In genomic region chr6:34018961-34019606, GRCh38 we compare ENCODE assay signal across 17 cellular contexts.
DNase-seq lines count a peak whose midpoint lies in the region; ATAC-seq and TF ChIP-seq lines count a peak whose summit lies in the region.
"Had no signal": no experiment of that assay in that cellular context is flagged by ENCODE, and none has a peak within 500 bp of the region (broad histone marks: within the 10 kb centered on the region; RNA-seq: fewer than 3 reads in every experiment).

No MANE protein-coding gene starts in this region.

- H3K27ac ChIP-seq in neuronal stem cell (replicated peaks; ENCODE audit: low read length), result no peak overlapping the region
- H3K27ac ChIP-seq: BLaER1 had no signal

- H2BK12ac ChIP-seq in neuronal stem cell (ENCODE audit: low read length), result no peak overlapping the region

- no peak overlapping the region for H3K23ac ChIP-seq in neuronal stem cell (ENCODE audit: low read depth, low read length, poor library complexity)

- no peak overlapping the region for H3K4me3 ChIP-seq in neuronal stem cell (ENCODE audit: low read length in 2 of 2)
- H3K4me3 ChIP-seq: BLaER1, GM12878 had no signal

- peak overlapping the region; percentile 50 for H3K9ac ChIP-seq in neuronal stem cell (ENCODE audit: low read depth, low read length, poor library complexity)
- H3K9ac ChIP-seq: BLaER1 had no signal

- H3K27me3 Mint-ChIP-seq in chondrocyte (ENCODE audit: low read depth) (peaks cover 16% of the 10 kb centered on the region), T-helper 17 cell (peaks cover 19% of the 10 kb centered on the region)

- peaks cover 0 to 5% (median 0%) of the 10 kb centered on the region in 3 experiments for H3K27me3 ChIP-seq in neuronal stem cell (ENCODE audit: control insufficient read depth in 3 of 3, insufficient read depth in 3 of 3, low read depth in 1 of 3, low read length in 3 of 3)
- H3K27me3 ChIP-seq: BLaER1 had no signal

- peaks cover 0 to 9% of the 10 kb centered on the region in 2 donors for H3K9me3 ChIP-seq in neuronal stem cell (replicated peaks in 1 of 2; ENCODE audit: control insufficient read depth in 2 of 2, insufficient read depth in 1 of 2, low read depth in 1 of 2, low read length in 2 of 2)
- H3K9me3 ChIP-seq in T-helper 17 cell (ENCODE audit: control insufficient read depth, low read length, poor library complexity, severe bottlenecking), result no peaks in the 10 kb centered on the region

- no peaks in the 10 kb centered on the region for H3K4me1 Mint-ChIP-seq in chondrocyte (ENCODE audit: low read depth)
- peaks cover 2% of the 10 kb centered on the region for H3K4me1 Mint-ChIP-seq in T-helper 17 cell
- H3K4me1 Mint-ChIP-seq: CD14-positive monocyte; CD4-positive, alpha-beta memory T cell had no signal

- peaks cover 2 to 16% of the 10 kb centered on the region in 2 donors for H3K4me1 ChIP-seq in neuronal stem cell (ENCODE audit: control insufficient read depth in 2 of 2, insufficient read depth in 1 of 2, low read depth in 1 of 2, low read length in 2 of 2)
- H3K4me1 ChIP-seq: BLaER1 had no signal

- H3K18ac ChIP-seq in neuronal stem cell (ENCODE audit: low read length), result peak overlapping the region; percentile 41

- TF ChIP-seq POLR2A in GM18505 (IDR thresholded peaks at IDR 0.05; ENCODE audit: borderline replicate concordance, extremely low read depth, insufficient read depth, insufficient read length), result no peak

- H3K27ac Mint-ChIP-seq in chondrocyte (ENCODE audit: unreplicated experiment), result no peak overlapping the region
- no peak overlapping the region for H3K27ac Mint-ChIP-seq in T-helper 17 cell
- H3K27ac Mint-ChIP-seq: CD14-positive monocyte, H9 had no signal

- no peak overlapping the region for H4K8ac ChIP-seq in neuronal stem cell (ENCODE audit: low read depth, low read length)

- H2BK5ac ChIP-seq in neuronal stem cell (ENCODE audit: low read length), result no peak overlapping the region

- H2BK120ac ChIP-seq in neuronal stem cell (ENCODE audit: low read depth, low read length), result no peak overlapping the region

- peak overlapping the region; percentile 90 for H2AK5ac ChIP-seq in neuronal stem cell (ENCODE audit: low read depth, low read length)

- TF ChIP-seq CTCF in chondrocyte (IDR thresholded peaks at IDR 0.05), result no peak

- no CpG with 5 or more reads among the region's 7 CpGs for WGBS in neuronal stem cell (ENCODE audit: extremely low coverage in 2 of 2, insufficient read length in 2 of 2, insufficient replicate concordance in 1 of 2), 2 donors

- H2BK15ac ChIP-seq in neuronal stem cell (ENCODE audit: low read length), result peak overlapping the region; percentile 72

- H3K4ac ChIP-seq in neuronal stem cell (ENCODE audit: low read length), result no peak overlapping the region

- no peaks in the 10 kb centered on the region for H3K79me1 ChIP-seq in neuronal stem cell (ENCODE audit: low read depth, low read length)

- no peak overlapping the region for H3K4me2 ChIP-seq in neuronal stem cell (ENCODE audit: insufficient read depth, low read length, poor library complexity, severe bottlenecking)
- H3K4me2 ChIP-seq: BLaER1 had no signal

- H4K91ac ChIP-seq in neuronal stem cell (ENCODE audit: low read depth, low read length, poor library complexity), result no peak overlapping the region

- ATAC-seq in T-helper 17 cell, result no peak
- ATAC-seq in GM18505 (IDR thresholded peaks at IDR 0.05; ENCODE audit: unreplicated experiment), result no peak
- ATAC-seq: GM12878 had no signal

- H3K9me3 Mint-ChIP-seq in chondrocyte (ENCODE audit: low read depth), result peaks cover 5% of the 10 kb centered on the region

- no peak overlapping the region for H2AFZ ChIP-seq in neuronal stem cell (ENCODE audit: low read length)

- H3K14ac ChIP-seq in neuronal stem cell (ENCODE audit: low read length), result no peak overlapping the region

- DNase-seq in NCI-H1092 treated with DMSO at 0.1 percent for 48 hours (lab: John Stamatoyannopoulos, UW) (peak; percentile 4), NCI-H1092 (lab: John Stamatoyannopoulos, UW) (no peak), NCI-H524 (lab: John Stamatoyannopoulos, UW) (peak; percentile 90 to 91), chondrocyte (ENCODE audit: low spot score) (peak; percentile 55), neuronal stem cell (ENCODE audit: low spot score) (no peak), kidney glomerular epithelial cell (lab: John Stamatoyannopoulos, UW) (no peak), T-helper 17 cell (no peak)
- DNase-seq: 8988T; CD4-positive, alpha-beta memory T cell; DMS53; DND-41; EL; H9 had no signal

- H3K36me3 Mint-ChIP-seq in chondrocyte (ENCODE audit: low read depth) (no peaks in the 10 kb centered on the region), T-helper 17 cell (ENCODE audit: low read depth) (peaks cover 3% of the 10 kb centered on the region)
- H3K36me3 Mint-ChIP-seq: CD14-positive monocyte; CD4-positive, alpha-beta memory T cell had no signal

- H3K36me3 ChIP-seq in neuronal stem cell (replicated peaks in 1 of 2; ENCODE audit: control insufficient read depth in 2 of 2, insufficient read depth in 2 of 2, low read length in 2 of 2), result no peaks in the 10 kb centered on the region
- H3K36me3 ChIP-seq: BLaER1 had no signal

- H3K4me3 Mint-ChIP-seq in chondrocyte (ENCODE audit: unreplicated experiment) (no peak overlapping the region), T-helper 17 cell (no peak overlapping the region)
- H3K4me3 Mint-ChIP-seq: CD14-positive monocyte; CD4-positive, alpha-beta memory T cell; H9 had no signal

Comparison
In these comparisons a context has a peak if more than half of its experiments do, and no peak if none do; other contexts are left out.
1. DNase-seq: peak in NCI-H1092 treated with DMSO at 0.1 percent for 48 hours (single experiment), NCI-H524 (2 of 2) and chondrocyte (single experiment); none in NCI-H1092 (single experiment), neuronal stem cell (single experiment), kidney glomerular epithelial cell (single experiment) and T-helper 17 cell (0 of 3).